Comparison of ENCODE assay signal across 1 cellular context in genomic region chr10:80281784-80282505, GRCh38.
TF ChIP-seq lines count a peak whose summit lies in the region.

No MANE protein-coding gene starts in this region.

TF ChIP-seq in GM23338, 12 proteins besides CTCF, POLR2A, EP300 and RAD21 (continued from another document):
- TF ChIP-seq ZNF462 (CRISPR knock-in tag; IDR thresholded peaks at IDR 0.05) (no peak), STAT1 (IDR thresholded peaks at IDR 0.05; ENCODE audit: unreplicated experiment) (no peak), ZNF331 (CRISPR knock-in tag; IDR thresholded peaks at IDR 0.05; ENCODE audit: low read depth) (no peak), POLR2AphosphoS5 (IDR thresholded peaks at IDR 0.05; ENCODE audit: low read depth) (no peak), REST (IDR thresholded peaks at IDR 0.05; ENCODE audit: unreplicated experiment) (no peak), ETS1 (IDR thresholded peaks at IDR 0.05) (no peak), NANOG (IDR thresholded peaks at IDR 0.05; ENCODE audit: borderline replicate concordance) (no peak), EZH2phosphoT487 (IDR thresholded peaks at IDR 0.05; ENCODE audit: unreplicated experiment) (no peak), JUNB (IDR thresholded peaks at IDR 0.05; ENCODE audit: unreplicated experiment) (no peak), CREB1 (CRISPR knock-in tag; IDR thresholded peaks at IDR 0.05; ENCODE audit: low read depth) (no peak)
